ENCODE assay signal across 11 cellular contexts in genomic region chr1:42479621-42480020, GRCh38. TPM values are rescaled to one million over a fixed set of nuclear protein-coding genes. Genes with fewer than 3 reads are reported as not detected.
DNase-seq lines count a peak whose midpoint lies in the region; FAIRE-seq and TF ChIP-seq lines count a peak whose summit lies in the region.
"Had no signal": no experiment of that assay in that cellular context is flagged by ENCODE, and none has a peak within 500 bp of the region (broad histone marks: within the 10 kb centered on the region; RNA-seq: fewer than 3 reads in every experiment).

No MANE protein-coding gene starts in this region.

- H3K79me2 ChIP-seq in astrocyte (ENCODE audit: insufficient read depth, low read length): no peaks in the 10 kb centered on the region

- peak; percentile 34 for TF ChIP-seq CTCF in GM12873 (IDR thresholded peaks at IDR 0.05; ENCODE audit: insufficient read depth, low read depth, low read length, missing control alignments)
- peak; percentile 11 for TF ChIP-seq CTCF in astrocyte (IDR thresholded peaks at IDR 0.05; ENCODE audit: insufficient read depth, low read depth, low read length)
- no peak for TF ChIP-seq CTCF in dorsolateral prefrontal cortex (IDR thresholded peaks at IDR 0.05 in 54 of 56, conservative IDR thresholded peaks at IDR 0.05 in 2 of 56; ENCODE audit: low read depth in 1 of 56, partially characterized antibody in 56 of 56)

- H3K4me1 Mint-ChIP-seq in astrocyte (ENCODE audit: low read depth, unreplicated experiment): peaks cover 4% of the 10 kb centered on the region
- H3K4me1 Mint-ChIP-seq: activated naive CD4-positive, alpha-beta T cell treated with anti-CD3 and anti-CD28 coated beads, Interleukin-2, amount 50 U/mL, for 24 hours had no signal

- peaks cover 2% of the 10 kb centered on the region for H3K27me3 Mint-ChIP-seq in astrocyte (ENCODE audit: low read depth, unreplicated experiment)
- H3K27me3 Mint-ChIP-seq: activated naive CD4-positive, alpha-beta T cell treated with anti-CD3 and anti-CD28 coated beads, Interleukin-2, amount 50 U/mL, for 24 hours had no signal

- H2AFZ ChIP-seq in astrocyte (ENCODE audit: low read depth, low read length): no peak overlapping the region

- H3K4me2 ChIP-seq in astrocyte (ENCODE audit: low read length): no peak overlapping the region

- H3K27ac ChIP-seq in astrocyte (ENCODE audit: low read depth, low read length) (no peak overlapping the region), dorsolateral prefrontal cortex (no peak overlapping the region)
- H3K27ac ChIP-seq: uterus had no signal

- H3K36me3 Mint-ChIP-seq in astrocyte (ENCODE audit: low read depth, unreplicated experiment): no peaks in the 10 kb centered on the region

- no peaks in the 10 kb centered on the region for H3K36me3 ChIP-seq in astrocyte (ENCODE audit: insufficient read depth, low read length)
- H3K36me3 ChIP-seq: uterus had no signal

- H3K27ac Mint-ChIP-seq in astrocyte (ENCODE audit: unreplicated experiment): no peak overlapping the region
- H3K27ac Mint-ChIP-seq: activated naive CD4-positive, alpha-beta T cell treated with anti-CD3 and anti-CD28 coated beads, Interleukin-2, amount 50 U/mL, for 24 hours; T-helper 2 cell treated with Interferon-gamma antibody and Interleukin-4, amounts not matched to agents 5 μg/mL and 100 μg/mL, for 36 hours had no signal

- H3K4me3 Mint-ChIP-seq in astrocyte (ENCODE audit: unreplicated experiment): no peak overlapping the region
- H3K4me3 Mint-ChIP-seq: activated naive CD4-positive, alpha-beta T cell treated with anti-CD3 and anti-CD28 coated beads, Interleukin-2, amount 50 U/mL, for 24 hours; T-helper 2 cell treated with Interferon-gamma antibody and Interleukin-4, amounts not matched to agents 5 μg/mL and 100 μg/mL, for 36 hours had no signal

- H3K4me1 ChIP-seq in astrocyte (ENCODE audit: insufficient read depth, low read length): no peaks in the 10 kb centered on the region
- H3K4me1 ChIP-seq: uterus had no signal

- intact Hi-C loops in dorsolateral prefrontal cortex (cut with DNase I): no loop called here

- no peak for FAIRE-seq in astrocyte (lab: Jason Lieb, UNC)
- FAIRE-seq: GM18507 had no signal

- H3K9me3 ChIP-seq in astrocyte (ENCODE audit: insufficient read depth, low read depth, low read length): no peaks in the 10 kb centered on the region
- H3K9me3 ChIP-seq: uterus had no signal

- no peaks in the 10 kb centered on the region for H3K27me3 ChIP-seq in astrocyte (ENCODE audit: insufficient read depth, low read length)
- no peaks in the 10 kb centered on the region for H3K27me3 ChIP-seq in dorsolateral prefrontal cortex
- H3K27me3 ChIP-seq: uterus had no signal

- DNase-seq in NAMALWA (ENCODE audit: low spot score): peak; percentile 34
- DNase-seq in astrocyte (ENCODE audit: low read depth): peak; percentile 20
- DNase-seq in non-pigmented ciliary epithelial cell (ENCODE audit: low read depth): peak; percentile 6
- no peak for DNase-seq in mucosa of gallbladder (ENCODE audit: low spot score)
- no peak for DNase-seq in globus pallidus (ENCODE audit: low spot score)
- DNase-seq in dorsolateral prefrontal cortex: no peak
- DNase-seq: uterus had no signal

- H3K9ac ChIP-seq in astrocyte (ENCODE audit: low read length): no peak overlapping the region

- H3K9me3 Mint-ChIP-seq in astrocyte (ENCODE audit: unreplicated experiment): no peaks in the 10 kb centered on the region
- H3K9me3 Mint-ChIP-seq: activated naive CD4-positive, alpha-beta T cell treated with anti-CD3 and anti-CD28 coated beads, Interleukin-2, amount 50 U/mL, for 24 hours; T-helper 2 cell treated with Interferon-gamma antibody and Interleukin-4, amounts not matched to agents 5 μg/mL and 100 μg/mL, for 36 hours had no signal

- H4K20me1 ChIP-seq in astrocyte (ENCODE audit: insufficient read depth, low read length): no peaks in the 10 kb centered on the region

- H3K4me3 ChIP-seq in astrocyte (ENCODE audit: insufficient read depth, low read depth, low read length) (no peak overlapping the region), dorsolateral prefrontal cortex (no peak overlapping the region)
- H3K4me3 ChIP-seq: uterus had no signal

RNA-seq across cellular contexts. Expression of gene CCDC30, which starts 16.5 kb away (rescaled TPM):
- total RNA-seq in astrocyte (2.2 and 2.5 TPM in 2 replicates), mucosa of gallbladder (8.4 TPM), dorsolateral prefrontal cortex (10 to 100 TPM; 13.0 to 39.2 (median 25.7) TPM)

RNA-seq across cellular contexts. Expression of gene PPCS, which starts 23.3 kb away (rescaled TPM):
- 23.4 and 26.8 TPM in 2 replicates for total RNA-seq in astrocyte
- 84.6 TPM for total RNA-seq in mucosa of gallbladder
- total RNA-seq in dorsolateral prefrontal cortex: 10 to 100 TPM; 20.6 to 46.2 (median 30.0) TPM

RNA-seq across cellular contexts. Expression of gene ZMYND12, which starts 23.8 kb away (rescaled TPM):
- total RNA-seq in astrocyte (0.23 TPM in 1 of 2 replicates, not detected in the other), mucosa of gallbladder (3.6 TPM), dorsolateral prefrontal cortex (1 to 10 TPM in 118 of 120 experiments, under 1 TPM in 2; 0.77 to 9.6 (median 3.4) TPM)

Comparison
In these comparisons a context has a peak if more than half of its experiments do, and no peak if none do; other contexts are left out.
1. CTCF ChIP-seq: peak in GM12873 (single experiment) and astrocyte (single experiment); none in dorsolateral prefrontal cortex (0 of 56).
2. DNase-seq: peak in NAMALWA (single experiment), astrocyte (single experiment) and non-pigmented ciliary epithelial cell (single experiment); none in mucosa of gallbladder (single experiment), globus pallidus (single experiment) and dorsolateral prefrontal cortex (0 of 10).